ENCODE assay signal across 1 cellular context in the genomic region with DNA sequence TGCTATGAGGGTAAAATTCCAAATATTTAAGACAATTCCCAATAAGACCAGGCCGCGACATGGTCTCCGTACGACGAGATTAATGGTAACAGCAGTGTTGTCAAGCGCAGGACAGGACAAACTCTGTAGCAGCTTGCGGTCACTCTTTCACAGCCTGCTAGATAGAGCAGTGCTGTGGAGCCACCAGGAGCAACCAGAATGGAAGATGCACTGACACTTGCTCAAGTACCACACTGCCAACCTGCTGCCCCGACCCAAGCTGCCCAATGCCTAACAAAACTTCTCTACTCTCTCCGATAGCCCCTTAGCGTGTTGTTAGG.
TF ChIP-seq lines count a peak whose summit lies in the region.

No MANE protein-coding gene starts in this region.

TF ChIP-seq in HepG2, 621 proteins besides CTCF, POLR2A, EP300 and RAD21 (continued from another document):
- TF ChIP-seq, protein P1, sequence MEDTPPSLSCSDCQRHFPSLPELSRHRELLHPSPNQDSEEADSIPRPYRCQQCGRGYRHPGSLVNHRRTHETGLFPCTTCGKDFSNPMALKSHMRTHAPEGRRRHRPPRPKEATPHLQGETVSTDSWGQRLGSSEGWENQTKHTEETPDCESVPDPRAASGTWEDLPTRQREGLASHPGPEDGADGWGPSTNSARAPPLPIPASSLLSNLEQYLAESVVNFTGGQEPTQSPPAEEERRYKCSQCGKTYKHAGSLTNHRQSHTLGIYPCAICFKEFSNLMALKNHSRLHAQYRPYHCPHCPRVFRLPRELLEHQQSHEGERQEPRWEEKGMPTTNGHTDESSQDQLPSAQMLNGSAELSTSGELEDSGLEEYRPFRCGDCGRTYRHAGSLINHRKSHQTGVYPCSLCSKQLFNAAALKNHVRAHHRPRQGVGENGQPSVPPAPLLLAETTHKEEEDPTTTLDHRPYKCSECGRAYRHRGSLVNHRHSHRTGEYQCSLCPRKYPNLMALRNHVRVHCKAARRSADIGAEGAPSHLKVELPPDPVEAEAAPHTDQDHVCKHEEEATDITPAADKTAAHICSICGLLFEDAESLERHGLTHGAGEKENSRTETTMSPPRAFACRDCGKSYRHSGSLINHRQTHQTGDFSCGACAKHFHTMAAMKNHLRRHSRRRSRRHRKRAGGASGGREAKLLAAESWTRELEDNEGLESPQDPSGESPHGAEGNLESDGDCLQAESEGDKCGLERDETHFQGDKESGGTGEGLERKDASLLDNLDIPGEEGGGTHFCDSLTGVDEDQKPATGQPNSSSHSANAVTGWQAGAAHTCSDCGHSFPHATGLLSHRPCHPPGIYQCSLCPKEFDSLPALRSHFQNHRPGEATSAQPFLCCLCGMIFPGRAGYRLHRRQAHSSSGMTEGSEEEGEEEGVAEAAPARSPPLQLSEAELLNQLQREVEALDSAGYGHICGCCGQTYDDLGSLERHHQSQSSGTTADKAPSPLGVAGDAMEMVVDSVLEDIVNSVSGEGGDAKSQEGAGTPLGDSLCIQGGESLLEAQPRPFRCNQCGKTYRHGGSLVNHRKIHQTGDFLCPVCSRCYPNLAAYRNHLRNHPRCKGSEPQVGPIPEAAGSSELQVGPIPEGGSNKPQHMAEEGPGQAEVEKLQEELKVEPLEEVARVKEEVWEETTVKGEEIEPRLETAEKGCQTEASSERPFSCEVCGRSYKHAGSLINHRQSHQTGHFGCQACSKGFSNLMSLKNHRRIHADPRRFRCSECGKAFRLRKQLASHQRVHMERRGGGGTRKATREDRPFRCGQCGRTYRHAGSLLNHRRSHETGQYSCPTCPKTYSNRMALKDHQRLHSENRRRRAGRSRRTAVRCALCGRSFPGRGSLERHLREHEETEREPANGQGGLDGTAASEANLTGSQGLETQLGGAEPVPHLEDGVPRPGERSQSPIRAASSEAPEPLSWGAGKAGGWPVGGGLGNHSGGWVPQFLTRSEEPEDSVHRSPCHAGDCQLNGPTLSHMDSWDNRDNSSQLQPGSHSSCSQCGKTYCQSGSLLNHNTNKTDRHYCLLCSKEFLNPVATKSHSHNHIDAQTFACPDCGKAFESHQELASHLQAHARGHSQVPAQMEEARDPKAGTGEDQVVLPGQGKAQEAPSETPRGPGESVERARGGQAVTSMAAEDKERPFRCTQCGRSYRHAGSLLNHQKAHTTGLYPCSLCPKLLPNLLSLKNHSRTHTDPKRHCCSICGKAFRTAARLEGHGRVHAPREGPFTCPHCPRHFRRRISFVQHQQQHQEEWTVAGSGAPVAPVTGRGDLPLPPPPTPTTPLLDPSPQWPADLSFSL (CRISPR knock-in tag; IDR thresholded peaks at IDR 0.05) = peak; percentile 17; the same call in 1 of the 2 replicates
- no peak for TF ChIP-seq ZBTB39 (CRISPR knock-in tag; IDR thresholded peaks at IDR 0.05)
- no peak for TF ChIP-seq DBP (CRISPR knock-in tag; IDR thresholded peaks at IDR 0.05; ENCODE audit: not compliant biosample characterization)
- no peak for TF ChIP-seq NFE2 (CRISPR knock-in tag; IDR thresholded peaks at IDR 0.05)
- TF ChIP-seq FOSL2 (CRISPR knock-in tag; IDR thresholded peaks at IDR 0.05) = no peak
